In genomic region chr5:140926211-140926902, GRCh38 we compare ENCODE assay signal across 1 cellular context.
TF ChIP-seq lines count a peak whose summit lies in the region.

TSS of gene PCDHAC1 (plus strand) at chr5:140926299. CDS start at chr5:140926893, 594 bp downstream.

TF ChIP-seq in HepG2, 621 proteins besides CTCF, POLR2A, EP300 and RAD21 (continued from another document):
- TF ChIP-seq THRA (CRISPR knock-in tag; IDR thresholded peaks at IDR 0.05; ENCODE audit: borderline replicate concordance) = no peak
- no peak for TF ChIP-seq ZNF142 (CRISPR knock-in tag; IDR thresholded peaks at IDR 0.05)
